In genomic region chr1:62687421-62687902, GRCh38 we compare ENCODE assay signal across 8 cellular contexts. TPM values are rescaled to one million over a fixed set of nuclear protein-coding genes. Genes with fewer than 3 reads are reported as not detected.
DNase-seq lines count a peak whose midpoint lies in the region; ATAC-seq and TF ChIP-seq lines count a peak whose summit lies in the region.

No MANE protein-coding gene starts in this region.

- intact Hi-C loops in Right ventricle myocardium inferior (cut with DNase I): no loop called here

- H3K27me3 ChIP-seq in osteoblast (ENCODE audit: insufficient read depth, low read length): no peaks in the 10 kb centered on the region

- ATAC-seq in HG03159 (IDR thresholded peaks at IDR 0.05; ENCODE audit: unreplicated experiment): peak; percentile 39
- ATAC-seq in Right ventricle myocardium inferior: peak; percentile 17

- H3K4me1 ChIP-seq in osteoblast (ENCODE audit: insufficient read depth, low read length): peaks cover 46% of the 10 kb centered on the region

- H4K20me1 ChIP-seq in osteoblast (ENCODE audit: insufficient read depth, low read length): peaks cover 11% of the 10 kb centered on the region

- H3K4me3 ChIP-seq in osteoblast (ENCODE audit: insufficient read depth, low read length): peak overlapping the region; percentile 94

- TF ChIP-seq CTCF in osteoblast (IDR thresholded peaks at IDR 0.05; ENCODE audit: extremely low read depth, low read depth, low read length): no peak

- no peaks in the 10 kb centered on the region for H3K9me3 ChIP-seq in osteoblast (ENCODE audit: low read depth, low read length)

- H2AFZ ChIP-seq in osteoblast (ENCODE audit: low read length): peak overlapping the region; percentile 85

- H3K36me3 ChIP-seq in osteoblast (ENCODE audit: insufficient read depth, low read length): no peaks in the 10 kb centered on the region

- peak in 11 of 14 donors; percentile 3 to 58 (median 28) for DNase-seq in C1 segment of cervical spinal cord (lab: John Stamatoyannopoulos, UW)
- DNase-seq in GM19238 (ENCODE audit: insufficient read length, low spot score): peak; percentile 32
- peak; percentile 14 for DNase-seq in NOMO-1 treated with dmso at 0.1 percent for 144 hours (lab: John Stamatoyannopoulos, UW; ENCODE audit: unreplicated experiment)
- DNase-seq in activated naive CD4-positive, alpha-beta T cell treated with anti-CD3 and anti-CD28 coated beads, Interleukin-2, amount 50 U/mL, for 16 hours: peak; percentile 36
- DNase-seq in Right ventricle myocardium inferior (ENCODE audit: missing footprints): no peak
- DNase-seq in osteoblast (ENCODE audit: insufficient read length, low spot score, missing footprints): peak; percentile 79
- DNase-seq in HPDE6-E6E7 (ENCODE audit: extremely low spot score): no peak

- peak overlapping the region; percentile 64 for H3K27ac ChIP-seq in osteoblast (ENCODE audit: low read depth, low read length)

- H3K4me2 ChIP-seq in osteoblast (ENCODE audit: insufficient read depth, low read length): peak overlapping the region; percentile 84

- peaks cover 58% of the 10 kb centered on the region for H3K79me2 ChIP-seq in osteoblast (ENCODE audit: insufficient read depth, low read length)

RNA-seq across cellular contexts. Expression of gene DOCK7, which starts 0.7 kb away (rescaled TPM):
- total RNA-seq in Right ventricle myocardium inferior: 8.5 TPM
- 73.8 and 91.3 TPM in 2 replicates for total RNA-seq in osteoblast

Comparison
In these comparisons a context has a peak if more than half of its experiments do, and no peak if none do; other contexts are left out.
1. DNase-seq: peak in C1 segment of cervical spinal cord (11 of 14), GM19238 (single experiment), NOMO-1 treated with dmso at 0.1 percent for 144 hours (single experiment), activated naive CD4-positive, alpha-beta T cell treated with anti-CD3 and anti-CD28 coated beads, Interleukin-2, amount 50 U/mL, for 16 hours (single experiment) and osteoblast (single experiment); none in Right ventricle myocardium inferior (single experiment) and HPDE6-E6E7 (single experiment).